Comparison of ENCODE assay signal across 9 cellular contexts in genomic region chr11:61828379-61828628, GRCh38. TPM values are rescaled to one million over a fixed set of nuclear protein-coding genes. Genes with fewer than 3 reads are reported as not detected.
A peak's percentile ranks its signal among the peaks of the same experiment; 100 is the strongest.
DNase-seq lines count a peak whose midpoint lies in the region; ATAC-seq and TF ChIP-seq lines count a peak whose summit lies in the region.
"Had no signal": no experiment of that assay in that cellular context is flagged by ENCODE, and none has a peak within 500 bp of the region (broad histone marks: within the 10 kb centered on the region; RNA-seq: fewer than 3 reads in every experiment).

No MANE protein-coding gene starts in this region.

- peaks cover 19% of the 10 kb centered on the region for H3K4me1 ChIP-seq in NT2/D1 (ENCODE audit: insufficient read depth, insufficient read length)
- peaks cover 18 to 60% (median 52%) of the 10 kb centered on the region in 4 donors for H3K4me1 ChIP-seq in esophagus muscularis mucosa
- peaks cover 15% of the 10 kb centered on the region for H3K4me1 ChIP-seq in rectal smooth muscle tissue (ENCODE audit: control insufficient read depth, insufficient read depth, low read length)

- DNase-seq in NT2/D1 (ENCODE audit: low read depth, low spot score) (no peak), esophagus muscularis mucosa (ENCODE audit: extremely low spot score) (no peak), NCI-H2081 (lab: John Stamatoyannopoulos, UW) (no peak), NCI-H226 (no peak), nucleus accumbens (lab: John Stamatoyannopoulos, UW) (no peak)

- WGBS in esophagus muscularis mucosa, result 2% methylated on average over 12 of the region's 16 CpGs

- no peak for TF ChIP-seq CTCF in esophagus muscularis mucosa (IDR thresholded peaks at IDR 0.05)

- peak overlapping the region; percentile 77 to 91 (median 86) for H3K27ac ChIP-seq in esophagus muscularis mucosa (replicated peaks in 1 of 4)
- peak overlapping the region; percentile 77 for H3K27ac ChIP-seq in rectal smooth muscle tissue (ENCODE audit: low read depth, low read length)

- ATAC-seq in GM18498 (IDR thresholded peaks at IDR 0.05; ENCODE audit: unreplicated experiment) (peak; percentile 6), HG03439 (IDR thresholded peaks at IDR 0.05; ENCODE audit: unreplicated experiment) (no peak)
- ATAC-seq: K562 had no signal

- H3K9ac ChIP-seq in NT2/D1 (ENCODE audit: insufficient read length, low read depth), result peak overlapping the region; percentile 99
- peak overlapping the region; percentile 24 for H3K9ac ChIP-seq in rectal smooth muscle tissue (ENCODE audit: low read length)

- no peaks in the 10 kb centered on the region for H3K9me3 ChIP-seq in NT2/D1 (ENCODE audit: insufficient read depth, low read length)
- H3K9me3 ChIP-seq in esophagus muscularis mucosa, result no peaks in the 10 kb centered on the region

- peak overlapping the region; percentile 98 for H3K4me3 ChIP-seq in NT2/D1 (ENCODE audit: insufficient read length, low read depth)
- H3K4me3 ChIP-seq in esophagus muscularis mucosa, result peak overlapping the region; percentile 59 to 68 (median 62)
- peak overlapping the region; percentile 78 for H3K4me3 ChIP-seq in rectal smooth muscle tissue (ENCODE audit: low read length)
- H3K4me3 ChIP-seq: K562 had no signal

- intact Hi-C loops in esophagus muscularis mucosa (cut with DNase I), result no loop called here

- no peak for TF ChIP-seq EP300 in esophagus muscularis mucosa (IDR thresholded peaks at IDR 0.05)

- H3K36me3 ChIP-seq in NT2/D1 (ENCODE audit: insufficient read depth, insufficient read length, low read length), result peaks cover 30% of the 10 kb centered on the region
- no peaks in the 10 kb centered on the region for H3K36me3 ChIP-seq in esophagus muscularis mucosa
- no peaks in the 10 kb centered on the region for H3K36me3 ChIP-seq in rectal smooth muscle tissue (ENCODE audit: control insufficient read depth, insufficient read depth, low read length)

- H3K27me3 ChIP-seq in NT2/D1 (ENCODE audit: insufficient read depth, insufficient read length) (no peaks in the 10 kb centered on the region), esophagus muscularis mucosa (no peaks in the 10 kb centered on the region), rectal smooth muscle tissue (ENCODE audit: control insufficient read depth, insufficient read depth, low read length) (no peaks in the 10 kb centered on the region)

- TF ChIP-seq POLR2A in esophagus muscularis mucosa (IDR thresholded peaks at IDR 0.05; ENCODE audit: low read depth), result no peak

RNA-seq across cellular contexts. Expression of gene FADS2, which starts 0.2 kb away (rescaled TPM):
- 10 to 100 TPM; 15.9 to 32.8 (median 28.0) TPM for total RNA-seq in esophagus muscularis mucosa

RNA-seq across cellular contexts. Expression of gene FADS1, which starts 11.5 kb away (rescaled TPM):
- 10 to 100 TPM; 20.2 to 26.0 (median 23.8) TPM for total RNA-seq in esophagus muscularis mucosa

RNA-seq across cellular contexts. Expression of gene FEN1, which starts 35.6 kb away (rescaled TPM):
- total RNA-seq in esophagus muscularis mucosa, result 10 to 100 TPM in 1 of 4 donors, 1 to 10 TPM in 3; 5.0 to 10.2 (median 7.5) TPM

RNA-seq across cellular contexts. Expression of gene TMEM258, which starts 35.9 kb away (rescaled TPM):
- 10 to 100 TPM; 34.5 to 48.2 (median 43.8) TPM for total RNA-seq in esophagus muscularis mucosa
